In genomic region chr17:60260540-60260939, GRCh38 we compare ENCODE assay signal across 19 cellular contexts.
DNase-seq lines count a peak whose midpoint lies in the region; ATAC-seq, FAIRE-seq and TF ChIP-seq lines count a peak whose summit lies in the region.
"Had no signal": no experiment of that assay in that cellular context is flagged by ENCODE, and none has a peak within 500 bp of the region (broad histone marks: within the 10 kb centered on the region; RNA-seq: fewer than 3 reads in every experiment).

No MANE protein-coding gene starts in this region.

- DNase-seq in HepG2 (ENCODE audit: low spot score): no peak
- DNase-seq in right lobe of liver: no peak
- DNase-seq in H1 (ENCODE audit: low read depth in 1 of 2, low spot score in 2 of 2): no peak
- DNase-seq: AML-193; Caco-2; Calu3; CD4-positive, alpha-beta T cell; CD8-positive, alpha-beta T cell; DMS79 treated with DMSO at 0.1 percent for 48 hours; GF-D8 had no signal

- H2AFZ ChIP-seq in HepG2 (ENCODE audit: low read length): no peak overlapping the region
- no peak overlapping the region for H2AFZ ChIP-seq in H1 (ENCODE audit: low read length)

- no peak overlapping the region for H3K4ac ChIP-seq in H1 (replicated peaks; ENCODE audit: insufficient read length, low read depth, low read length)

- H4K5ac ChIP-seq in H1 (ENCODE audit: insufficient read length, low read depth, low read length): no peak overlapping the region

- no peaks in the 10 kb centered on the region for H3K79me1 ChIP-seq in H1 (ENCODE audit: low read depth, low read length)

- ATAC-seq in HepG2 (no peak), right lobe of liver (no peak), HG03108 (IDR thresholded peaks at IDR 0.05; ENCODE audit: unreplicated experiment) (no peak), HG03354 (IDR thresholded peaks at IDR 0.05; ENCODE audit: poor library complexity, severe bottlenecking, unreplicated experiment) (no peak)
- ATAC-seq: A549; CD8-positive, alpha-beta T cell had no signal

- H3K4me1 ChIP-seq in HepG2 (ENCODE audit: insufficient read depth, low read length) (no peaks in the 10 kb centered on the region), right lobe of liver (no peaks in the 10 kb centered on the region), H1 (replicated peaks in 1 of 4; ENCODE audit: control insufficient read depth in 3 of 4, insufficient read depth in 4 of 4, low read length in 3 of 4) (peaks cover 0 to 2% (median 0%) of the 10 kb centered on the region in 4 experiments; a peak in 2 of 7 replicates)
- H3K4me1 ChIP-seq: BLaER1 treated with 17β-estradiol and CSF1 and Interleukin-3, amounts not matched to agents 10 nM and 100 nM; Caco-2 had no signal

- no peak overlapping the region for H3K18ac ChIP-seq in H1 (ENCODE audit: extremely low read depth, low read length)

- no peak overlapping the region for H3K56ac ChIP-seq in H1 (replicated peaks; ENCODE audit: insufficient read length, low read depth, low read length)

- H3K9me3 ChIP-seq in HepG2 (ENCODE audit: low read length) (no peaks in the 10 kb centered on the region), right lobe of liver (no peaks in the 10 kb centered on the region), H1 (ENCODE audit: insufficient read depth in 2 of 2, low read depth in 1 of 2, low read length in 1 of 2) (no peaks in the 10 kb centered on the region)
- H3K9me3 ChIP-seq: A549; BLaER1 treated with 17β-estradiol and CSF1 and Interleukin-3, amounts not matched to agents 10 nM and 100 nM; Caco-2 had no signal

- WGBS in HepG2 (ENCODE audit: low lambda C conversion rate): 96% methylated on average over 1 of the region's 1 CpG
- WGBS in right lobe of liver (ENCODE audit: insufficient coverage, low coverage, low lambda C conversion rate, missing lambda C conversion rate): 100% methylated on average over 1 of the region's 1 CpG
- WGBS in H1 (ENCODE audit: extremely low coverage in 1 of 2, insufficient coverage in 1 of 2, insufficient read length in 1 of 2, insufficient replicate concordance in 2 of 2, low coverage in 1 of 2, low lambda C conversion rate in 2 of 2, missing lambda C conversion rate in 1 of 2), 2 experiments: 91% methylated on average over 1 of the region's 1 CpG; no CpG with 5 or more reads in 1 of the 2 experiments

- H2AK5ac ChIP-seq in H1 (ENCODE audit: low read depth, low read length): no peak overlapping the region

- no peak overlapping the region for H2BK20ac ChIP-seq in H1 (ENCODE audit: low read length)

- H4K8ac ChIP-seq in H1 (ENCODE audit: extremely low read depth, insufficient read depth, low read length): no peak overlapping the region

- H3K27me3 ChIP-seq in HepG2 (ENCODE audit: control insufficient read depth in 1 of 2, insufficient read depth in 2 of 2, low read length in 2 of 2) (no peaks in the 10 kb centered on the region), right lobe of liver (no peaks in the 10 kb centered on the region), H1 (replicated peaks in 1 of 4; ENCODE audit: control insufficient read depth in 3 of 4, extremely low read depth in 1 of 4, insufficient read depth in 3 of 4, low read length in 3 of 4) (no peaks in the 10 kb centered on the region)
- H3K27me3 ChIP-seq: BLaER1 treated with 17β-estradiol and CSF1 and Interleukin-3, amounts not matched to agents 10 nM and 100 nM had no signal

- H4K20me1 ChIP-seq in HepG2 (ENCODE audit: insufficient read depth, low read length): no peaks in the 10 kb centered on the region
- H4K20me1 ChIP-seq in H1 (replicated peaks in 1 of 2; ENCODE audit: control insufficient read depth in 1 of 2, insufficient read depth in 2 of 2, low read length in 2 of 2): no peaks in the 10 kb centered on the region

- H3K23me2 ChIP-seq in H1 (ENCODE audit: low read depth, low read length): no peaks in the 10 kb centered on the region

- intact Hi-C loops in HepG2 (cut with micrococcal nuclease; ENCODE audit: unreplicated experiment) (no loop called here), right lobe of liver (cut with DNase I) (no loop called here)

- H3K14ac ChIP-seq in H1 (ENCODE audit: insufficient read length): no peak overlapping the region

- CTCF ChIA-PET in HepG2 (lab: Yijun Ruan, JAX; ENCODE audit: low intra/inter-chr PET ratio, low total read pairs) (no interaction called here), H1 (lab: Charles Lee; ENCODE audit: partially characterized antibody) (no interaction called here)

- H3K4me3 ChIP-seq in HepG2 (replicated peaks in 1 of 3; ENCODE audit: insufficient read depth in 1 of 3, low read depth in 2 of 3, low read length in 3 of 3) (no peak overlapping the region), right lobe of liver (no peak overlapping the region), H1 (ENCODE audit: extremely low read depth in 1 of 4, insufficient read depth in 2 of 4, low read depth in 3 of 4, low read length in 4 of 4) (no peak overlapping the region)
- H3K4me3 ChIP-seq: A549; BLaER1 treated with 17β-estradiol and CSF1 and Interleukin-3, amounts not matched to agents 10 nM and 100 nM had no signal

- TF ChIP-seq POLR2A in HepG2 (IDR thresholded peaks at IDR 0.05; ENCODE audit: insufficient read depth in 1 of 2, low read depth in 2 of 2, low read length in 2 of 2) (no peak), right lobe of liver (IDR thresholded peaks at IDR 0.05) (no peak), H1 (IDR thresholded peaks at IDR 0.05; ENCODE audit: control extremely low read depth in 1 of 2, low read depth in 2 of 2, low read length in 2 of 2) (no peak)

- no peak overlapping the region for H2BK120ac ChIP-seq in H1 (replicated peaks; ENCODE audit: low read depth, low read length)

- TF ChIP-seq CTCF in HepG2 (CRISPR knock-in tag; IDR thresholded peaks at IDR 0.05): no peak
- TF ChIP-seq CTCF in right lobe of liver (IDR thresholded peaks at IDR 0.05): no peak
- no peak for TF ChIP-seq CTCF in H1 (IDR thresholded peaks at IDR 0.05; ENCODE audit: control extremely low read depth in 1 of 3, insufficient read depth in 1 of 3, low read depth in 1 of 3, low read length in 3 of 3)

- H3K23ac ChIP-seq in H1 (ENCODE audit: insufficient read length): no peak overlapping the region

- no peak for TF ChIP-seq EP300 in HepG2 (IDR thresholded peaks at IDR 0.05; ENCODE audit: low read depth in 2 of 2, low read length in 2 of 2)
- no peak for TF ChIP-seq EP300 in HepG2 (CRISPR knock-in tag; IDR thresholded peaks at IDR 0.05; ENCODE audit: borderline replicate concordance)
- no peak for TF ChIP-seq EP300 in H1 (IDR thresholded peaks at IDR 0.05; ENCODE audit: borderline replicate concordance in 1 of 2, low read depth in 2 of 2, low read length in 2 of 2)

- no peak overlapping the region for H4K91ac ChIP-seq in H1 (replicated peaks; ENCODE audit: insufficient read length, low read length)

- POLR2A ChIA-PET in HepG2 (lab: Yijun Ruan, JAX) (no interaction called here), H1 (lab: Charles Lee; ENCODE audit: partially characterized antibody) (no interaction called here)

- in situ Hi-C loops in HepG2 (cut with HindIII; ENCODE audit: extremely low pct_ligation_motif_present, low pct_unique_long_range_greater_than_20kb): no loop called here

- FAIRE-seq in HepG2 (lab: Jason Lieb, UNC) (no peak), H1 (lab: Jason Lieb, UNC) (no peak)
- FAIRE-seq: D721Med, G401.6, GM12891 had no signal

- H3K4me2 ChIP-seq in HepG2 (ENCODE audit: low read depth, low read length) (no peak overlapping the region), H1 (ENCODE audit: insufficient read depth in 1 of 2, low read depth in 2 of 2, low read length in 2 of 2) (no peak overlapping the region)
- H3K4me2 ChIP-seq: A549; BLaER1 treated with 17β-estradiol and CSF1 and Interleukin-3, amounts not matched to agents 10 nM and 100 nM had no signal

- no peaks in the 10 kb centered on the region for H3K79me2 ChIP-seq in HepG2 (ENCODE audit: insufficient read depth, low read length)
- no peaks in the 10 kb centered on the region for H3K79me2 ChIP-seq in H1 (ENCODE audit: control insufficient read depth in 1 of 2, insufficient read depth in 2 of 2, low read length in 2 of 2)

- H3K9ac ChIP-seq in HepG2 (ENCODE audit: insufficient read depth, low read depth, low read length) (no peak overlapping the region), H1 (replicated peaks in 1 of 4; ENCODE audit: extremely low read depth in 1 of 4, low read depth in 3 of 4, low read length in 3 of 4) (no peak overlapping the region)
- H3K9ac ChIP-seq: BLaER1 treated with 17β-estradiol and CSF1 and Interleukin-3, amounts not matched to agents 10 nM and 100 nM had no signal

- no peak overlapping the region for H2BK5ac ChIP-seq in H1 (ENCODE audit: low read depth, low read length)

- BruUV-seq in HepG2 (replicated peaks; lab: Mats Ljungman, UMichigan): no TSS peak

- H2BK12ac ChIP-seq in H1 (ENCODE audit: low read depth, low read length): no peak overlapping the region

- TF ChIP-seq RAD21 in HepG2 (CRISPR knock-in tag; IDR thresholded peaks at IDR 0.05) (no peak), H1 (IDR thresholded peaks at IDR 0.05 in 1 of 2, conservative IDR thresholded peaks at IDR 0.05 in 1 of 2; ENCODE audit: low read depth in 2 of 2, low read length in 2 of 2) (no peak)

- H3K36me3 ChIP-seq in HepG2 (replicated peaks in 1 of 2; ENCODE audit: control insufficient read depth in 1 of 2, insufficient read depth in 2 of 2, low read length in 2 of 2): peaks cover 6 to 27% of the 10 kb centered on the region in 2 experiments
- H3K36me3 ChIP-seq in right lobe of liver: peaks cover 0 to 11% (median 0%) of the 10 kb centered on the region in 4 donors
- H3K36me3 ChIP-seq in H1 (ENCODE audit: control insufficient read depth in 2 of 4, insufficient read depth in 4 of 4, low read length in 3 of 4): peaks cover 0 to 18% (median 2%) of the 10 kb centered on the region in 4 experiments; a peak in 2 of 8 replicates

- H3K27ac ChIP-seq in HepG2 (ENCODE audit: extremely low read length, insufficient read depth, low read length) (no peak overlapping the region), right lobe of liver (no peak overlapping the region), H1 (ENCODE audit: low read depth, low read length) (no peak overlapping the region)
- H3K27ac ChIP-seq: 22Rv1; A549; BLaER1 treated with 17β-estradiol and CSF1 and Interleukin-3, amounts not matched to agents 10 nM and 100 nM; C4-2B had no signal

- H2BK15ac ChIP-seq in H1 (ENCODE audit: low read length): no peak overlapping the region

TF ChIP-seq in HepG2, 621 proteins besides CTCF, POLR2A, EP300 and RAD21:
- TF ChIP-seq MBD4 (IDR thresholded peaks at IDR 0.05; ENCODE audit: borderline replicate concordance, low read length): no peak
- TF ChIP-seq CEBPB (IDR thresholded peaks at IDR 0.05; ENCODE audit: borderline replicate concordance, low read depth, low read length): 0 out of 2 replicates have a peak, but pooled peaks have one; percentile 20
- TF ChIP-seq SMC3 (IDR thresholded peaks at IDR 0.05; ENCODE audit: low read length): no peak
- TF ChIP-seq ZNF788 (CRISPR knock-in tag; IDR thresholded peaks at IDR 0.05; ENCODE audit: borderline replicate concordance): no peak

Comparison
In these comparisons a context has a peak if more than half of its experiments do, and no peak if none do; other contexts are left out.
1. Of the 41 proteins assayed by ChIP-seq in both HepG2 and H1: peak only in HepG2: none; only in H1: none; in both: CEBPB; in neither: 40.